Comparison of ENCODE assay signal across 8 cellular contexts in the genomic region with DNA sequence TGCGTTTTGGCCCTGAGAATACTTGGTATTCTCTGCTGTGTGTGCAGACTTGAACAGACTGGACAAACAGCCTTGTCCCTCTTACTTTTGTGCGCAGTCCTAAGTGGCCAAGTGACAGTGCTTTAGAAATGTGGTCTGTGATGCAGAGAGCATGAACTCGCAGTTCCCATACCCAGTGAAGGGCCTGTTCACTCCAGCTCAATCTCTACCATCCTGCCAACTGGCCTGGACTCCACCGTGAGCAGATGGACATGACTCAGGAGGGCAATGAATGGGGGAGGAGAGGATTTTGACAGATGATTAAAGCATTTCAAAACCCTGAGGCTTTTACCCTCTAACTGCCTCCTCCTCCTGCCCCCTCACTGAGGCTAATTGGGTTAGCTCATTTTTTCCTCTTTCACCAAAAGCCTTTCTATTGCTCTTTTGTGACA.
DNase-seq lines count a peak whose midpoint lies in the region; ATAC-seq, FAIRE-seq and TF ChIP-seq lines count a peak whose summit lies in the region.

No MANE protein-coding gene starts in this region.

- no peak overlapping the region for H3K4me2 ChIP-seq in OCI-LY7 (ENCODE audit: low read length)

- no peaks in the 10 kb centered on the region for H3K79me2 ChIP-seq in OCI-LY7 (ENCODE audit: insufficient read depth, low read depth, low read length)

- POLR2A ChIA-PET in OCI-LY7 (lab: Charles Lee), result no interaction called here

- CTCF ChIA-PET in OCI-LY7 (lab: Charles Lee; ENCODE audit: unreplicated experiment), result interaction anchor here (0.8 kb wide), 1 partner anchor 52 kb away, joined by 3 read pairs; no protein-coding TSS in a partner anchor

- DNase-seq in GM03348 (ENCODE audit: low spot score) (peak; percentile 77), RCC 7860 (ENCODE audit: low spot score) (peak; percentile 85), fibroblast of the aortic adventitia (ENCODE audit: low read depth) (peak; percentile 75), renal cortical epithelial cell (ENCODE audit: low read depth) (peak; percentile 95), NCI-H2196 treated with DMSO at 0.1 percent for 48 hours (lab: John Stamatoyannopoulos, UW; ENCODE audit: unreplicated experiment) (no peak), OCI-LY7 (ENCODE audit: low spot score) (no peak), kidney (no peak)

- H3K9me2 ChIP-seq in OCI-LY7 (ENCODE audit: insufficient read depth, low read length), result no peaks in the 10 kb centered on the region

- H3K27ac ChIP-seq in OCI-LY7 (ENCODE audit: low read depth, low read length, poor library complexity, severe bottlenecking), result no peak overlapping the region
- H3K27ac ChIP-seq in kidney (ENCODE audit: low read depth in 2 of 2, low read length in 2 of 2), result peak overlapping the region in 1 of 2 donors; percentile 7

- no peak for TF ChIP-seq CTCF in fibroblast of the aortic adventitia (IDR thresholded peaks at IDR 0.05; ENCODE audit: insufficient read depth, low read length)
- no peak for TF ChIP-seq CTCF in OCI-LY7 (conservative IDR thresholded peaks at IDR 0.05; ENCODE audit: low read length)
- TF ChIP-seq CTCF in kidney (IDR thresholded peaks at IDR 0.05; ENCODE audit: borderline replicate concordance, extremely low read depth, insufficient read depth), result no peak

- H3K9me3 ChIP-seq in OCI-LY7 (ENCODE audit: low read length), result no peaks in the 10 kb centered on the region
- no peaks in the 10 kb centered on the region for H3K9me3 ChIP-seq in kidney (ENCODE audit: control insufficient read depth in 1 of 2, low read length in 2 of 2)

- H3K4me1 ChIP-seq in OCI-LY7 (ENCODE audit: insufficient read depth, low read length, poor library complexity, severe bottlenecking) (no peaks in the 10 kb centered on the region), kidney (ENCODE audit: control insufficient read depth in 1 of 2, insufficient read depth in 1 of 2, low read depth in 1 of 2, low read length in 2 of 2) (peaks cover 3% of the 10 kb centered on the region in 2 donors)

- H3K9ac ChIP-seq in kidney (ENCODE audit: low read length in 2 of 2), result no peak overlapping the region

- H3K4me3 ChIP-seq in fibroblast of the aortic adventitia (ENCODE audit: low read depth, low read length) (no peak overlapping the region), OCI-LY7 (ENCODE audit: low read depth, low read length, poor library complexity, severe bottlenecking) (no peak overlapping the region), kidney (ENCODE audit: low read length in 2 of 2) (no peak overlapping the region)

- intact Hi-C loops in OCI-LY7 (cut with micrococcal nuclease; ENCODE audit: unreplicated experiment), result no loop called here
- intact Hi-C loops in kidney (cut with DNase I), result no loop called here

- no peaks in the 10 kb centered on the region for H4K20me1 ChIP-seq in OCI-LY7 (ENCODE audit: insufficient read depth, low read length)

- BruUV-seq in OCI-LY7 (replicated peaks; lab: Mats Ljungman, UMichigan), result no TSS peak

- peak; percentile 89 for FAIRE-seq in RCC 7860 (lab: Jason Lieb, UNC)
- FAIRE-seq in kidney (lab: Jason Lieb, UNC), result no peak

- H2AFZ ChIP-seq in OCI-LY7 (ENCODE audit: low read length), result no peak overlapping the region

- no peak for ATAC-seq in HG02678 (IDR thresholded peaks at IDR 0.05; ENCODE audit: unreplicated experiment)

- no peaks in the 10 kb centered on the region for H3K36me3 ChIP-seq in OCI-LY7 (ENCODE audit: insufficient read depth, low read length)
- no peaks in the 10 kb centered on the region for H3K36me3 ChIP-seq in kidney (ENCODE audit: control insufficient read depth in 1 of 2, insufficient read depth in 2 of 2, low read length in 2 of 2)

Comparison
In these comparisons a context has a peak if more than half of its experiments do, and no peak if none do; other contexts are left out.
1. DNase-seq: peak in GM03348 (single experiment), RCC 7860 (single experiment), fibroblast of the aortic adventitia (single experiment) and renal cortical epithelial cell (single experiment); none in NCI-H2196 treated with DMSO at 0.1 percent for 48 hours (single experiment), OCI-LY7 (single experiment) and kidney (single experiment).